In genomic region chr10:77926566-77927342, GRCh38 we compare ENCODE assay signal across 8 cellular contexts. TPM values are rescaled to one million over a fixed set of nuclear protein-coding genes. Genes with fewer than 3 reads are reported as not detected.
DNase-seq lines count a peak whose midpoint lies in the region; ATAC-seq, FAIRE-seq and TF ChIP-seq lines count a peak whose summit lies in the region.

Gene DLG5, minus strand, starts transcription at chr10:77926755. Its CDS starts 235 bp downstream, at chr10:77926520.

- no peak within 1 kb of the TSS for H3K27ac Mint-ChIP-seq in dendritic cell treated with granulocyte-macrophage colony-stimulating factor and Interleukin-4, amounts not matched to agents 40 ng/mL and 50 ng/mL, for 4 days
- H3K27ac Mint-ChIP-seq in stimulated activated effector memory CD8-positive, alpha-beta T cell treated with anti-CD3 and anti-CD28 coated beads, Interleukin-12 subunit alpha, Interleukin-12 subunit beta, amount 100 ng/mL, for 72 hours: peak within 1 kb of the TSS; percentile 60

- H3K27me3 Mint-ChIP-seq in dendritic cell treated with granulocyte-macrophage colony-stimulating factor and Interleukin-4, amounts not matched to agents 40 ng/mL and 50 ng/mL, for 4 days: peaks cover 62% of the 10 kb centered on the region

- H3K9me2 ChIP-seq in SK-N-SH: no peaks in the 10 kb centered on the region

- no peak for TF ChIP-seq POLR2A in GM18505 (IDR thresholded peaks at IDR 0.05; ENCODE audit: borderline replicate concordance, extremely low read depth, insufficient read depth, insufficient read length)
- TF ChIP-seq POLR2A in HepG2 (IDR thresholded peaks at IDR 0.05; ENCODE audit: insufficient read depth in 1 of 2, low read depth in 2 of 2, low read length in 2 of 2): no peak

- H3K27me3 ChIP-seq in SK-N-SH (ENCODE audit: insufficient read depth) (no peaks in the 10 kb centered on the region), HepG2 (ENCODE audit: control insufficient read depth in 1 of 2, insufficient read depth in 2 of 2, low read length in 2 of 2) (no peaks in the 10 kb centered on the region)

- DNase-seq in AG09309 (ENCODE audit: low read depth) (no peak), SK-N-SH (peak; percentile 92), HepG2 (ENCODE audit: low spot score) (no peak)
- DNase-seq in stimulated activated effector memory CD8-positive, alpha-beta T cell treated with anti-CD3 and anti-CD28 coated beads, Interleukin-12 subunit alpha, Interleukin-12 subunit beta, amount 100 ng/mL, for 72 hours (ENCODE audit: low spot score in 2 of 2): peak; percentile 24 to 55

- TF ChIP-seq CTCF in AG09309 (IDR thresholded peaks at IDR 0.05; ENCODE audit: control insufficient read depth, insufficient read depth, low read depth, low read length, missing control alignments): no peak
- TF ChIP-seq CTCF in SK-N-SH (IDR thresholded peaks at IDR 0.05): no peak
- TF ChIP-seq CTCF in HepG2 (CRISPR knock-in tag; IDR thresholded peaks at IDR 0.05): peak; percentile 30; the same call in 1 of the 2 replicates

- peaks cover 11 to 30% of the 10 kb centered on the region in 2 experiments; a peak in 3 of 4 replicates for H3K4me1 ChIP-seq in SK-N-SH (ENCODE audit: control insufficient read depth in 1 of 2, insufficient read depth in 2 of 2, low read depth in 1 of 2, low read length in 1 of 2)
- peaks cover 54% of the 10 kb centered on the region for H3K4me1 ChIP-seq in HepG2 (ENCODE audit: insufficient read depth, low read length)

- TF ChIP-seq EP300 in SK-N-SH (IDR thresholded peaks at IDR 0.05; ENCODE audit: borderline replicate concordance in 1 of 2, low read depth in 1 of 2, low read length in 1 of 2): no peak
- no peak for TF ChIP-seq EP300 in HepG2 (IDR thresholded peaks at IDR 0.05; ENCODE audit: low read depth in 2 of 2, low read length in 2 of 2)
- no peak for TF ChIP-seq EP300 in HepG2 (CRISPR knock-in tag; IDR thresholded peaks at IDR 0.05; ENCODE audit: borderline replicate concordance)

- H3K4me1 Mint-ChIP-seq in dendritic cell treated with granulocyte-macrophage colony-stimulating factor and Interleukin-4, amounts not matched to agents 40 ng/mL and 50 ng/mL, for 4 days (ENCODE audit: low read depth): peaks cover 14% of the 10 kb centered on the region
- H3K4me1 Mint-ChIP-seq in stimulated activated effector memory CD8-positive, alpha-beta T cell treated with anti-CD3 and anti-CD28 coated beads, Interleukin-12 subunit alpha, Interleukin-12 subunit beta, amount 100 ng/mL, for 72 hours: peaks cover 20% of the 10 kb centered on the region

- under 1% methylated on average over 39 of the region's 95 CpGs for WGBS in SK-N-SH (ENCODE audit: low lambda C conversion rate)
- 0% methylated on average over 11 of the region's 95 CpGs for WGBS in HepG2 (ENCODE audit: low lambda C conversion rate)

- H2AFZ ChIP-seq in SK-N-SH (ENCODE audit: low read depth) (peak within 1 kb of the TSS; percentile 73; the same call in 1 of the 2 replicates), HepG2 (ENCODE audit: low read length) (peak within 1 kb of the TSS; percentile 32)

- H3K9me3 ChIP-seq in SK-N-SH (no peaks in the 10 kb centered on the region), HepG2 (ENCODE audit: low read length) (no peaks in the 10 kb centered on the region)

- in situ Hi-C loops in HepG2 (cut with HindIII; ENCODE audit: extremely low pct_ligation_motif_present, low pct_unique_long_range_greater_than_20kb): no loop called here

- POLR2A ChIA-PET in SK-N-SH (lab: Yijun Ruan, JAX) (interaction anchor here (0.8 to 2.0 kb wide), 3 partner anchors 11 to 54 kb away, joined by 3 to 7 read pairs (median 4); no protein-coding TSS in a partner anchor), HepG2 (lab: Yijun Ruan, JAX) (interaction anchor here (0.7 to 3.2 kb wide), 10 partner anchors 14 to 63 kb away, joined by 3 to 14 read pairs (median 3); no protein-coding TSS in a partner anchor)

- H3K36me3 ChIP-seq in SK-N-SH (replicated peaks in 1 of 2; ENCODE audit: control insufficient read depth in 1 of 2, insufficient read depth in 2 of 2, low read length in 1 of 2) (no peaks in the 10 kb centered on the region), HepG2 (replicated peaks in 1 of 2; ENCODE audit: control insufficient read depth in 1 of 2, insufficient read depth in 2 of 2, low read length in 2 of 2) (no peaks in the 10 kb centered on the region; a peak in 1 of 5 replicates)

- no TSS peak for BruUV-seq in HepG2 (replicated peaks; lab: Mats Ljungman, UMichigan)

- H3K79me2 ChIP-seq in SK-N-SH (ENCODE audit: insufficient read depth) (peaks cover 44% of the 10 kb centered on the region), HepG2 (ENCODE audit: insufficient read depth, low read length) (peaks cover 43% of the 10 kb centered on the region)

- peak within 1 kb of the TSS; percentile 94 for H3K4me3 ChIP-seq in AG09309 (ENCODE audit: control insufficient read depth, low read depth, low read length)
- peak within 1 kb of the TSS; percentile 85 to 90 for H3K4me3 ChIP-seq in SK-N-SH (ENCODE audit: low read depth in 2 of 2, low read length in 1 of 2)
- H3K4me3 ChIP-seq in HepG2 (replicated peaks in 1 of 3; ENCODE audit: insufficient read depth in 1 of 3, low read depth in 2 of 3, low read length in 3 of 3): peak within 1 kb of the TSS; percentile 73 to 92 (median 89)

- peak within 1 kb of the TSS; percentile 73 for H3K4me3 Mint-ChIP-seq in dendritic cell treated with granulocyte-macrophage colony-stimulating factor and Interleukin-4, amounts not matched to agents 40 ng/mL and 50 ng/mL, for 4 days
- H3K4me3 Mint-ChIP-seq in stimulated activated effector memory CD8-positive, alpha-beta T cell treated with anti-CD3 and anti-CD28 coated beads, Interleukin-12 subunit alpha, Interleukin-12 subunit beta, amount 100 ng/mL, for 72 hours: peak within 1 kb of the TSS; percentile 66

- peaks cover 39% of the 10 kb centered on the region for H4K20me1 ChIP-seq in SK-N-SH (ENCODE audit: insufficient read depth)
- peaks cover 4% of the 10 kb centered on the region for H4K20me1 ChIP-seq in HepG2 (ENCODE audit: insufficient read depth, low read length)

- H3K36me3 Mint-ChIP-seq in dendritic cell treated with granulocyte-macrophage colony-stimulating factor and Interleukin-4, amounts not matched to agents 40 ng/mL and 50 ng/mL, for 4 days (ENCODE audit: low read depth): no peaks in the 10 kb centered on the region
- no peaks in the 10 kb centered on the region for H3K36me3 Mint-ChIP-seq in stimulated activated effector memory CD8-positive, alpha-beta T cell treated with anti-CD3 and anti-CD28 coated beads, Interleukin-12 subunit alpha, Interleukin-12 subunit beta, amount 100 ng/mL, for 72 hours

- H3K9me3 Mint-ChIP-seq in dendritic cell treated with granulocyte-macrophage colony-stimulating factor and Interleukin-4, amounts not matched to agents 40 ng/mL and 50 ng/mL, for 4 days: no peaks in the 10 kb centered on the region
- no peaks in the 10 kb centered on the region for H3K9me3 Mint-ChIP-seq in stimulated activated effector memory CD8-positive, alpha-beta T cell treated with anti-CD3 and anti-CD28 coated beads, Interleukin-12 subunit alpha, Interleukin-12 subunit beta, amount 100 ng/mL, for 72 hours

- H3K4me2 ChIP-seq in SK-N-SH: peak within 1 kb of the TSS; percentile 92
- H3K4me2 ChIP-seq in HepG2 (ENCODE audit: low read depth, low read length): peak within 1 kb of the TSS; percentile 87

- TF ChIP-seq RAD21 in SK-N-SH (IDR thresholded peaks at IDR 0.05; ENCODE audit: low read length) (no peak), HepG2 (CRISPR knock-in tag; IDR thresholded peaks at IDR 0.05) (0 out of 2 replicates have a peak, but pooled peaks have one; percentile 23)

- CTCF ChIA-PET in SK-N-SH (lab: Yijun Ruan, JAX): interaction anchor here (0.6 to 2.2 kb wide), 13 partner anchors 13 to 541 kb away, joined by 3 to 10 read pairs (median 3); no protein-coding TSS in a partner anchor
- CTCF ChIA-PET in HepG2 (lab: Yijun Ruan, JAX; ENCODE audit: low intra/inter-chr PET ratio, low total read pairs): interaction anchor here (0.8 to 1.8 kb wide), 2 partner anchors 80 to 81 kb away, joined by 3 to 5 read pairs; no protein-coding TSS in a partner anchor

- peaks cover 8% of the 10 kb centered on the region for H3F3A ChIP-seq in SK-N-SH (replicated peaks; ENCODE audit: insufficient read depth)

- peak within 1 kb of the TSS; percentile 55 to 89; a peak in 3 of 4 replicates for H3K27ac ChIP-seq in SK-N-SH (ENCODE audit: low read depth in 2 of 2, low read length in 1 of 2)
- H3K27ac ChIP-seq in HepG2 (ENCODE audit: extremely low read length, insufficient read depth, low read length): peak within 1 kb of the TSS; percentile 57

- intact Hi-C loops in dendritic cell treated with granulocyte-macrophage colony-stimulating factor and Interleukin-4, amounts not matched to agents 40 ng/mL and 50 ng/mL, for 4 days (cut with micrococcal nuclease): no loop called here
- intact Hi-C loops in HepG2 (cut with micrococcal nuclease; ENCODE audit: unreplicated experiment): loop anchor here (5.0 kb wide), 2 partner anchors 46 to 79 kb away; no protein-coding TSS in a partner anchor

- H3K9ac ChIP-seq in SK-N-SH: peak within 1 kb of the TSS; percentile 81
- peak within 1 kb of the TSS; percentile 76 for H3K9ac ChIP-seq in HepG2 (ENCODE audit: insufficient read depth, low read depth, low read length)

- FAIRE-seq in HepG2 (lab: Jason Lieb, UNC): no peak

- ATAC-seq in GM18505 (IDR thresholded peaks at IDR 0.05; ENCODE audit: unreplicated experiment) (peak; percentile 49), HG03139 (IDR thresholded peaks at IDR 0.05; ENCODE audit: unreplicated experiment) (peak; percentile 44), HepG2 (peak; percentile 50), GM19328 (IDR thresholded peaks at IDR 0.05; ENCODE audit: unreplicated experiment) (no peak)
- ATAC-seq in stimulated activated effector memory CD8-positive, alpha-beta T cell treated with anti-CD3 and anti-CD28 coated beads, Interleukin-12 subunit alpha, Interleukin-12 subunit beta, amount 100 ng/mL, for 72 hours: peak; percentile 71

RNA-seq across cellular contexts. Expression of gene DLG5, which starts in this region (rescaled TPM):
- polyA plus RNA-seq in SK-N-SH (2012; rRNA removed) (15.3 and 31.3 TPM in 2 replicates), HepG2 (2011; rRNA removed) (18.2 and 20.9 TPM in 2 replicates)
- 17.4 and 24.5 TPM in 2 replicates for polyA plus RNA-seq in SK-N-SH (2012; cell fraction: cytosol; rRNA removed)
- 61.3 and 63.0 TPM in 2 replicates for polyA plus RNA-seq in SK-N-SH (2012; cell fraction: nucleus; rRNA removed)
- 15.1 and 15.5 TPM in 2 replicates for total RNA-seq in HepG2 (2016; rRNA removed; fragmentation: Illumina TruSeq; extraction: Trizol)
- 4.8 and 5.9 TPM in 2 replicates for total RNA-seq in HepG2 (2016; cell fraction: cytosol; rRNA removed; fragmentation: Illumina TruSeq; extraction: Trizol; ENCODE audit: low read depth)
- total RNA-seq in HepG2 (2016; cell fraction: insoluble cytoplasmic fraction; rRNA removed; fragmentation: Illumina TruSeq; extraction: Trizol): 13.9 and 15.8 TPM in 2 replicates
- total RNA-seq in HepG2 (2016; cell fraction: membrane; rRNA removed; fragmentation: Illumina TruSeq; extraction: Trizol): 6.6 and 7.8 TPM in 2 replicates
- total RNA-seq in HepG2 (2016; cell fraction: nucleus; rRNA removed; fragmentation: Illumina TruSeq; extraction: Trizol): 18.8 and 22.2 TPM in 2 replicates
- 11.7 and 13.7 TPM in 2 replicates for polyA plus RNA-seq in HepG2 (2011; cell fraction: cytosol; rRNA removed)
- polyA plus RNA-seq in HepG2 (2011; cell fraction: nucleus; rRNA removed): 164 and 167 TPM in 2 replicates
- polyA plus RNA-seq in HepG2 (2012): 15.1 and 34.9 TPM in 2 replicates
- 1.1 TPM in 2 replicates for polyA plus RNA-seq in HepG2 (2016; cell fraction: cytosol; fragmentation: Illumina TruSeq; extraction: Trizol; ENCODE audit: low read depth)
- polyA plus RNA-seq in HepG2 (2016; cell fraction: insoluble cytoplasmic fraction; fragmentation: Illumina TruSeq; extraction: Trizol; ENCODE audit: low read depth): 16.9 and 19.7 TPM in 2 replicates
- 3.0 and 4.2 TPM in 2 replicates for polyA plus RNA-seq in HepG2 (2016; cell fraction: membrane; fragmentation: Illumina TruSeq; extraction: Trizol; ENCODE audit: low read depth)
- polyA plus RNA-seq in HepG2 (2016; cell fraction: nucleus; fragmentation: Illumina TruSeq; extraction: Trizol; ENCODE audit: insufficient read depth, low read depth): 49.2 and 54.4 TPM in 2 replicates
- 19.1 and 24.2 TPM in 2 replicates for polyA minus RNA-seq in HepG2 (2011; rRNA and poly(A)+ RNA removed; ENCODE audit: low replicate concordance)
- polyA minus RNA-seq in HepG2 (2011; cell fraction: cytosol; rRNA and poly(A)+ RNA removed): 12.4 and 14.9 TPM in 2 replicates
- 29.7 and 35.3 TPM in 2 replicates for polyA minus RNA-seq in HepG2 (2011; cell fraction: nucleus; rRNA and poly(A)+ RNA removed)

Comparison
In these comparisons a context has a peak if more than half of its experiments do, and no peak if none do; other contexts are left out.
1. DNase-seq: peak in SK-N-SH (single experiment) and stimulated activated effector memory CD8-positive, alpha-beta T cell treated with anti-CD3 and anti-CD28 coated beads, Interleukin-12 subunit alpha, Interleukin-12 subunit beta, amount 100 ng/mL, for 72 hours (2 of 2); none in AG09309 (single experiment) and HepG2 (single experiment).
2. Peak in every context shown above with its lines, with median percentiles within 50 percentile points of each other: H3K4me3 ChIP-seq.